In the genomic region with DNA sequence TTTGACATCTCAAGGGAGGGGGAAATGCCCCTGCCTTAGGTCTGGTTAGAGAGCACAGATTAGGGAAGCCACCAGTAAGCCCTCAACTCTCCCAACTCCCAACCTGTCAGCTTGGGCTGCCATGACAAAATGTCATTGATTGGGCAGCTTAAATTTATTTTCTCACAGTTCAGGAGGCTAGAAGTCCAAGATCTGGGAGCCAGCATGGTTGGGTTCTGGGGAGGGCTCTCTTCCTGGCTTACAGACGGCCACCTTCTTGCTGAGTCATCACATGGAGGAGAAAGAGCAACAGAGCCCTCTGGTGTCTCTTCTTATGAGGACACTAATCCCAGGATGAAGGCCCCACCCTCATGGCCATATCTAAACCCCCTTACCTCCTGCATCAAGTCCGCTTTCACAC, we compare ENCODE assay signal across 1 cellular context.
TF ChIP-seq lines count a peak whose summit lies in the region.

No MANE protein-coding gene starts in this region.

TF ChIP-seq in HEK293, 187 proteins besides CTCF, POLR2A, EP300 and RAD21 (continued from another document and continues in another):
- TF ChIP-seq, protein P1, sequence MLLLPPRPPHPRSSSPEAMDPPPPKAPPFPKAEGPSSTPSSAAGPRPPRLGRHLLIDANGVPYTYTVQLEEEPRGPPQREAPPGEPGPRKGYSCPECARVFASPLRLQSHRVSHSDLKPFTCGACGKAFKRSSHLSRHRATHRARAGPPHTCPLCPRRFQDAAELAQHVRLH (tag by site-specific recombination; IDR thresholded peaks at IDR 0.05): 0 out of 2 replicates have a peak, but pooled peaks have one; percentile 50
- TF ChIP-seq, protein P2, sequence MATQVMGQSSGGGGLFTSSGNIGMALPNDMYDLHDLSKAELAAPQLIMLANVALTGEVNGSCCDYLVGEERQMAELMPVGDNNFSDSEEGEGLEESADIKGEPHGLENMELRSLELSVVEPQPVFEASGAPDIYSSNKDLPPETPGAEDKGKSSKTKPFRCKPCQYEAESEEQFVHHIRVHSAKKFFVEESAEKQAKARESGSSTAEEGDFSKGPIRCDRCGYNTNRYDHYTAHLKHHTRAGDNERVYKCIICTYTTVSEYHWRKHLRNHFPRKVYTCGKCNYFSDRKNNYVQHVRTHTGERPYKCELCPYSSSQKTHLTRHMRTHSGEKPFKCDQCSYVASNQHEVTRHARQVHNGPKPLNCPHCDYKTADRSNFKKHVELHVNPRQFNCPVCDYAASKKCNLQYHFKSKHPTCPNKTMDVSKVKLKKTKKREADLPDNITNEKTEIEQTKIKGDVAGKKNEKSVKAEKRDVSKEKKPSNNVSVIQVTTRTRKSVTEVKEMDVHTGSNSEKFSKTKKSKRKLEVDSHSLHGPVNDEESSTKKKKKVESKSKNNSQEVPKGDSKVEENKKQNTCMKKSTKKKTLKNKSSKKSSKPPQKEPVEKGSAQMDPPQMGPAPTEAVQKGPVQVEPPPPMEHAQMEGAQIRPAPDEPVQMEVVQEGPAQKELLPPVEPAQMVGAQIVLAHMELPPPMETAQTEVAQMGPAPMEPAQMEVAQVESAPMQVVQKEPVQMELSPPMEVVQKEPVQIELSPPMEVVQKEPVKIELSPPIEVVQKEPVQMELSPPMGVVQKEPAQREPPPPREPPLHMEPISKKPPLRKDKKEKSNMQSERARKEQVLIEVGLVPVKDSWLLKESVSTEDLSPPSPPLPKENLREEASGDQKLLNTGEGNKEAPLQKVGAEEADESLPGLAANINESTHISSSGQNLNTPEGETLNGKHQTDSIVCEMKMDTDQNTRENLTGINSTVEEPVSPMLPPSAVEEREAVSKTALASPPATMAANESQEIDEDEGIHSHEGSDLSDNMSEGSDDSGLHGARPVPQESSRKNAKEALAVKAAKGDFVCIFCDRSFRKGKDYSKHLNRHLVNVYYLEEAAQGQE (tag by site-specific recombination; IDR thresholded peaks at IDR 0.05): no peak
- TF ChIP-seq ZNF623 (tag by site-specific recombination; IDR thresholded peaks at IDR 0.05): no peak
- TF ChIP-seq, protein P3, sequence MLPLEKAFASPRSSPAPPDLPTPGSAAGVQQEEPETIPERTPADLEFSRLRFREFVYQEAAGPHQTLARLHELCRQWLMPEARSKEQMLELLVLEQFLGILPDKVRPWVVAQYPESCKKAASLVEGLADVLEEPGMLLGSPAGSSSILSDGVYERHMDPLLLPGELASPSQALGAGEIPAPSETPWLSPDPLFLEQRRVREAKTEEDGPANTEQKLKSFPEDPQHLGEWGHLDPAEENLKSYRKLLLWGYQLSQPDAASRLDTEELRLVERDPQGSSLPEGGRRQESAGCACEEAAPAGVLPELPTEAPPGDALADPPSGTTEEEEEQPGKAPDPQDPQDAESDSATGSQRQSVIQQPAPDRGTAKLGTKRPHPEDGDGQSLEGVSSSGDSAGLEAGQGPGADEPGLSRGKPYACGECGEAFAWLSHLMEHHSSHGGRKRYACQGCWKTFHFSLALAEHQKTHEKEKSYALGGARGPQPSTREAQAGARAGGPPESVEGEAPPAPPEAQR (tag by site-specific recombination; IDR thresholded peaks at IDR 0.05): no peak
- TF ChIP-seq, protein P4, sequence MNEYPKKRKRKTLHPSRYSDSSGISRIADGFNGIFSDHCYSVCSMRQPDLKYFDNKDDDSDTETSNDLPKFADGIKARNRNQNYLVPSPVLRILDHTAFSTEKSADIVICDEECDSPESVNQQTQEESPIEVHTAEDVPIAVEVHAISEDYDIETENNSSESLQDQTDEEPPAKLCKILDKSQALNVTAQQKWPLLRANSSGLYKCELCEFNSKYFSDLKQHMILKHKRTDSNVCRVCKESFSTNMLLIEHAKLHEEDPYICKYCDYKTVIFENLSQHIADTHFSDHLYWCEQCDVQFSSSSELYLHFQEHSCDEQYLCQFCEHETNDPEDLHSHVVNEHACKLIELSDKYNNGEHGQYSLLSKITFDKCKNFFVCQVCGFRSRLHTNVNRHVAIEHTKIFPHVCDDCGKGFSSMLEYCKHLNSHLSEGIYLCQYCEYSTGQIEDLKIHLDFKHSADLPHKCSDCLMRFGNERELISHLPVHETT (tag by site-specific recombination; IDR thresholded peaks at IDR 0.05): peak; percentile 17; the same call in 1 of the 2 replicates
- peak; percentile 93 for TF ChIP-seq ZNF654 (tag by site-specific recombination; IDR thresholded peaks at IDR 0.05; ENCODE audit: low read depth)
- TF ChIP-seq SALL2 (tag by site-specific recombination; IDR thresholded peaks at IDR 0.05; ENCODE audit: borderline replicate concordance): no peak
- TF ChIP-seq, protein P5, sequence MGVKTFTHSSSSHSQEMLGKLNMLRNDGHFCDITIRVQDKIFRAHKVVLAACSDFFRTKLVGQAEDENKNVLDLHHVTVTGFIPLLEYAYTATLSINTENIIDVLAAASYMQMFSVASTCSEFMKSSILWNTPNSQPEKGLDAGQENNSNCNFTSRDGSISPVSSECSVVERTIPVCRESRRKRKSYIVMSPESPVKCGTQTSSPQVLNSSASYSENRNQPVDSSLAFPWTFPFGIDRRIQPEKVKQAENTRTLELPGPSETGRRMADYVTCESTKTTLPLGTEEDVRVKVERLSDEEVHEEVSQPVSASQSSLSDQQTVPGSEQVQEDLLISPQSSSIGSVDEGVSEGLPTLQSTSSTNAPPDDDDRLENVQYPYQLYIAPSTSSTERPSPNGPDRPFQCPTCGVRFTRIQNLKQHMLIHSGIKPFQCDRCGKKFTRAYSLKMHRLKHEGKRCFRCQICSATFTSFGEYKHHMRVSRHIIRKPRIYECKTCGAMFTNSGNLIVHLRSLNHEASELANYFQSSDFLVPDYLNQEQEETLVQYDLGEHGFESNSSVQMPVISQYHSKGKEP (tag by site-specific recombination; IDR thresholded peaks at IDR 0.05): peak; percentile 63; the same call in 1 of the 2 replicates
- no peak for TF ChIP-seq ZNF416 (tag by site-specific recombination; IDR thresholded peaks at IDR 0.05)
- no peak for TF ChIP-seq ZNF501 (tag by site-specific recombination; IDR thresholded peaks at IDR 0.05)
- TF ChIP-seq ZBTB48 (tag by site-specific recombination; IDR thresholded peaks at IDR 0.05): no peak
- TF ChIP-seq ZXDB (tag by site-specific recombination; IDR thresholded peaks at IDR 0.05): no peak
- TF ChIP-seq ZFP37 (tag by site-specific recombination; IDR thresholded peaks at IDR 0.05): no peak
- no peak for TF ChIP-seq ZNF830 (tag by site-specific recombination; IDR thresholded peaks at IDR 0.05; ENCODE audit: low read depth)
- peak; percentile 95 for TF ChIP-seq SETDB1 (IDR thresholded peaks at IDR 0.05; ENCODE audit: insufficient read length, low read length)
- TF ChIP-seq WT1 (tag by site-specific recombination; IDR thresholded peaks at IDR 0.05): no peak
- no peak for TF ChIP-seq ZNF677 (tag by site-specific recombination; IDR thresholded peaks at IDR 0.05)
- no peak; the same call in 1 of the 2 replicates for TF ChIP-seq KLF9 (tag by site-specific recombination; IDR thresholded peaks at IDR 0.05; ENCODE audit: low read depth)
- TF ChIP-seq ZNF341 (tag by site-specific recombination; IDR thresholded peaks at IDR 0.05; ENCODE audit: low read depth): no peak
- no peak for TF ChIP-seq ZNF561 (tag by site-specific recombination; IDR thresholded peaks at IDR 0.05; ENCODE audit: borderline replicate concordance)
- TF ChIP-seq, protein P6, sequence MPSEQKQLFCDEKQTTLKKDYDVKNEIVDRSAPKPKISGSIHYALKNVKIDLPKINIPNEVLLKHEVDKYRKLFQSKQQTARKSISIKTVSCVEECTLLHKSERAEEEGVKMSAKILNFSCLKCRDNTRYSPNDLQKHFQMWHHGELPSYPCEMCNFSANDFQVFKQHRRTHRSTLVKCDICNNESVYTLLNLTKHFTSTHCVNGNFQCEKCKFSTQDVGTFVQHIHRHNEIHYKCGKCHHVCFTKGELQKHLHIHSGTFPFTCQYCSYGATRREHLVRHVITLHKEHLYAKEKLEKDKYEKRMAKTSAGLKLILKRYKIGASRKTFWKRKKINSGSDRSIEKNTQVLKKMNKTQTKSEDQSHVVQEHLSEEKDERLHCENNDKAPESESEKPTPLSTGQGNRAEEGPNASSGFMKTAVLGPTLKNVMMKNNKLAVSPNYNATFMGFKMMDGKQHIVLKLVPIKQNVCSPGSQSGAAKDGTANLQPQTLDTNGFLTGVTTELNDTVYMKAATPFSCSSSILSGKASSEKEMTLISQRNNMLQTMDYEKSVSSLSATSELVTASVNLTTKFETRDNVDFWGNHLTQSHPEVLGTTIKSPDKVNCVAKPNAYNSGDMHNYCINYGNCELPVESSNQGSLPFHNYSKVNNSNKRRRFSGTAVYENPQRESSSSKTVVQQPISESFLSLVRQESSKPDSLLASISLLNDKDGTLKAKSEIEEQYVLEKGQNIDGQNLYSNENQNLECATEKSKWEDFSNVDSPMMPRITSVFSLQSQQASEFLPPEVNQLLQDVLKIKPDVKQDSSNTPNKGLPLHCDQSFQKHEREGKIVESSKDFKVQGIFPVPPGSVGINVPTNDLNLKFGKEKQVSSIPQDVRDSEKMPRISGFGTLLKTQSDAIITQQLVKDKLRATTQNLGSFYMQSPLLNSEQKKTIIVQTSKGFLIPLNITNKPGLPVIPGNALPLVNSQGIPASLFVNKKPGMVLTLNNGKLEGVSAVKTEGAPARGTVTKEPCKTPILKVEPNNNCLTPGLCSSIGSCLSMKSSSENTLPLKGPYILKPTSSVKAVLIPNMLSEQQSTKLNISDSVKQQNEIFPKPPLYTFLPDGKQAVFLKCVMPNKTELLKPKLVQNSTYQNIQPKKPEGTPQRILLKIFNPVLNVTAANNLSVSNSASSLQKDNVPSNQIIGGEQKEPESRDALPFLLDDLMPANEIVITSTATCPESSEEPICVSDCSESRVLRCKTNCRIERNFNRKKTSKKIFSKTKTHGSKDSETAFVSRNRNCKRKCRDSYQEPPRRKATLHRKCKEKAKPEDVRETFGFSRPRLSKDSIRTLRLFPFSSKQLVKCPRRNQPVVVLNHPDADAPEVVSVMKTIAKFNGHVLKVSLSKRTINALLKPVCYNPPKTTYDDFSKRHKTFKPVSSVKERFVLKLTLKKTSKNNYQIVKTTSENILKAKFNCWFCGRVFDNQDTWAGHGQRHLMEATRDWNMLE (tag by site-specific recombination; conservative IDR thresholded peaks at IDR 0.05; ENCODE audit: low read depth): 0 out of 2 replicates have a peak, but pooled peaks have one; percentile 41
- peak; percentile 67 for TF ChIP-seq ZNF2 (tag by site-specific recombination; IDR thresholded peaks at IDR 0.05)
- TF ChIP-seq ZNF324 (tag by site-specific recombination; IDR thresholded peaks at IDR 0.05): 0 out of 2 replicates have a peak, but pooled peaks have one; percentile 59
- TF ChIP-seq ZNF169 (tag by site-specific recombination; IDR thresholded peaks at IDR 0.05): no peak
- TF ChIP-seq, protein P7, sequence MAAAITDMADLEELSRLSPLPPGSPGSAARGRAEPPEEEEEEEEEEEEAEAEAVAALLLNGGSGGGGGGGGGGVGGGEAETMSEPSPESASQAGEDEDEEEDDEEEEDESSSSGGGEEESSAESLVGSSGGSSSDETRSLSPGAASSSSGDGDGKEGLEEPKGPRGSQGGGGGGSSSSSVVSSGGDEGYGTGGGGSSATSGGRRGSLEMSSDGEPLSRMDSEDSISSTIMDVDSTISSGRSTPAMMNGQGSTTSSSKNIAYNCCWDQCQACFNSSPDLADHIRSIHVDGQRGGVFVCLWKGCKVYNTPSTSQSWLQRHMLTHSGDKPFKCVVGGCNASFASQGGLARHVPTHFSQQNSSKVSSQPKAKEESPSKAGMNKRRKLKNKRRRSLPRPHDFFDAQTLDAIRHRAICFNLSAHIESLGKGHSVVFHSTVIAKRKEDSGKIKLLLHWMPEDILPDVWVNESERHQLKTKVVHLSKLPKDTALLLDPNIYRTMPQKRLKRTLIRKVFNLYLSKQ (tag by site-specific recombination; IDR thresholded peaks at IDR 0.05; ENCODE audit: borderline replicate concordance): no peak
- peak; percentile 37; the same call in 1 of the 2 replicates for TF ChIP-seq ZEB2 (tag by site-specific recombination; IDR thresholded peaks at IDR 0.05)
- TF ChIP-seq ZBTB17 (tag by site-specific recombination; IDR thresholded peaks at IDR 0.05): 0 out of 2 replicates have a peak, but pooled peaks have one; percentile 43
- no peak for TF ChIP-seq ZNF112 (tag by site-specific recombination; IDR thresholded peaks at IDR 0.05)
- no peak for TF ChIP-seq ZNF146 (tag by site-specific recombination; IDR thresholded peaks at IDR 0.05)
- TF ChIP-seq ZNF423 (tag by site-specific recombination; IDR thresholded peaks at IDR 0.05): no peak
- peak; percentile 88 for TF ChIP-seq ZNF610 (tag by site-specific recombination; IDR thresholded peaks at IDR 0.05; ENCODE audit: borderline replicate concordance)
- TF ChIP-seq, protein P8, sequence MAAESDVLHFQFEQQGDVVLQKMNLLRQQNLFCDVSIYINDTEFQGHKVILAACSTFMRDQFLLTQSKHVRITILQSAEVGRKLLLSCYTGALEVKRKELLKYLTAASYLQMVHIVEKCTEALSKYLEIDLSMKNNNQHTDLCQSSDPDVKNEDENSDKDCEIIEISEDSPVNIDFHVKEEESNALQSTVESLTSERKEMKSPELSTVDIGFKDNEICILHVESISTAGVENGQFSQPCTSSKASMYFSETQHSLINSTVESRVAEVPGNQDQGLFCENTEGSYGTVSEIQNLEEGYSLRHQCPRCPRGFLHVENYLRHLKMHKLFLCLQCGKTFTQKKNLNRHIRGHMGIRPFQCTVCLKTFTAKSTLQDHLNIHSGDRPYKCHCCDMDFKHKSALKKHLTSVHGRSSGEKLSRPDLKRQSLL (tag by site-specific recombination; IDR thresholded peaks at IDR 0.05): no peak
- no peak for TF ChIP-seq SCRT1 (tag by site-specific recombination; IDR thresholded peaks at IDR 0.05; ENCODE audit: borderline replicate concordance)
- peak; percentile 32; the same call in 1 of the 2 replicates for TF ChIP-seq SP3 (tag by site-specific recombination; IDR thresholded peaks at IDR 0.05)
- TF ChIP-seq, protein P9, sequence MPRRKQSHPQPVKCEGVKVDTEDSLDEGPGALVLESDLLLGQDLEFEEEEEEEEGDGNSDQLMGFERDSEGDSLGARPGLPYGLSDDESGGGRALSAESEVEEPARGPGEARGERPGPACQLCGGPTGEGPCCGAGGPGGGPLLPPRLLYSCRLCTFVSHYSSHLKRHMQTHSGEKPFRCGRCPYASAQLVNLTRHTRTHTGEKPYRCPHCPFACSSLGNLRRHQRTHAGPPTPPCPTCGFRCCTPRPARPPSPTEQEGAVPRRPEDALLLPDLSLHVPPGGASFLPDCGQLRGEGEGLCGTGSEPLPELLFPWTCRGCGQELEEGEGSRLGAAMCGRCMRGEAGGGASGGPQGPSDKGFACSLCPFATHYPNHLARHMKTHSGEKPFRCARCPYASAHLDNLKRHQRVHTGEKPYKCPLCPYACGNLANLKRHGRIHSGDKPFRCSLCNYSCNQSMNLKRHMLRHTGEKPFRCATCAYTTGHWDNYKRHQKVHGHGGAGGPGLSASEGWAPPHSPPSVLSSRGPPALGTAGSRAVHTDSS (tag by site-specific recombination; IDR thresholded peaks at IDR 0.05): peak; percentile 36; the same call in 1 of the 2 replicates
- TF ChIP-seq YY2 (tag by site-specific recombination; IDR thresholded peaks at IDR 0.05): no peak
- TF ChIP-seq GLIS2 (tag by site-specific recombination; IDR thresholded peaks at IDR 0.05): no peak
- TF ChIP-seq, protein P10, sequence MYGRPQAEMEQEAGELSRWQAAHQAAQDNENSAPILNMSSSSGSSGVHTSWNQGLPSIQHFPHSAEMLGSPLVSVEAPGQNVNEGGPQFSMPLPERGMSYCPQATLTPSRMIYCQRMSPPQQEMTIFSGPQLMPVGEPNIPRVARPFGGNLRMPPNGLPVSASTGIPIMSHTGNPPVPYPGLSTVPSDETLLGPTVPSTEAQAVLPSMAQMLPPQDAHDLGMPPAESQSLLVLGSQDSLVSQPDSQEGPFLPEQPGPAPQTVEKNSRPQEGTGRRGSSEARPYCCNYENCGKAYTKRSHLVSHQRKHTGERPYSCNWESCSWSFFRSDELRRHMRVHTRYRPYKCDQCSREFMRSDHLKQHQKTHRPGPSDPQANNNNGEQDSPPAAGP (tag by site-specific recombination; IDR thresholded peaks at IDR 0.05): peak; percentile 59; the same call in 1 of the 2 replicates
- TF ChIP-seq ZNF792 (tag by site-specific recombination; IDR thresholded peaks at IDR 0.05): no peak
- TF ChIP-seq GLI4 (tag by site-specific recombination; IDR thresholded peaks at IDR 0.05): no peak
- no peak for TF ChIP-seq ZNF366 (tag by site-specific recombination; conservative IDR thresholded peaks at IDR 0.05)
